2 cellular contexts compared by ENCODE assay signal in genomic region chr5:179886190-179886589, GRCh38.
TF ChIP-seq lines count a peak whose summit lies in the region.

No MANE protein-coding gene starts in this region.

TF ChIP-seq in IMR-90, 13 proteins besides CTCF, POLR2A, EP300 and RAD21:
- no peak for TF ChIP-seq SMC3 (IDR thresholded peaks at IDR 0.05; ENCODE audit: low read depth, low read length)
- TF ChIP-seq USF2 (IDR thresholded peaks at IDR 0.05; ENCODE audit: low read depth, low read length) = no peak
- no peak for TF ChIP-seq BHLHE40 (IDR thresholded peaks at IDR 0.05; ENCODE audit: low read depth, low read length)
- no peak for TF ChIP-seq MXI1 (IDR thresholded peaks at IDR 0.05; ENCODE audit: borderline replicate concordance, low read depth, low read length)
- no peak for TF ChIP-seq NFE2L2 (IDR thresholded peaks at IDR 0.05; ENCODE audit: low read depth, low read length)
- no peak for TF ChIP-seq ELK1 (IDR thresholded peaks at IDR 0.05; ENCODE audit: borderline replicate concordance, low read depth, low read length)
- TF ChIP-seq RFX5 (IDR thresholded peaks at IDR 0.05; ENCODE audit: low read depth, low read length) = no peak
- TF ChIP-seq CEBPB (IDR thresholded peaks at IDR 0.05; ENCODE audit: low read depth, low read length) = no peak
- no peak for TF ChIP-seq MAZ (IDR thresholded peaks at IDR 0.05; ENCODE audit: borderline replicate concordance, low read depth, low read length)
- no peak for TF ChIP-seq FOS (IDR thresholded peaks at IDR 0.05; ENCODE audit: low read depth, low read length)
- TF ChIP-seq RCOR1 (IDR thresholded peaks at IDR 0.05; ENCODE audit: insufficient replicate concordance, low read length) = no peak
- TF ChIP-seq MAFK (IDR thresholded peaks at IDR 0.05; ENCODE audit: low read depth, low read length) = no peak
- no peak for TF ChIP-seq CHD1 (IDR thresholded peaks at IDR 0.05; ENCODE audit: low read depth, low read length)
TF ChIP-seq in IMR-90: peak in this region for 0.

TF ChIP-seq in K562, 482 proteins besides CTCF, POLR2A, EP300 and RAD21:
- TF ChIP-seq PML (IDR thresholded peaks at IDR 0.05; ENCODE audit: low read length) = no peak
- no peak for TF ChIP-seq NR1H2 (CRISPR knock-in tag; IDR thresholded peaks at IDR 0.05)
